Comparison of ENCODE assay signal across 8 cellular contexts in the genomic region with DNA sequence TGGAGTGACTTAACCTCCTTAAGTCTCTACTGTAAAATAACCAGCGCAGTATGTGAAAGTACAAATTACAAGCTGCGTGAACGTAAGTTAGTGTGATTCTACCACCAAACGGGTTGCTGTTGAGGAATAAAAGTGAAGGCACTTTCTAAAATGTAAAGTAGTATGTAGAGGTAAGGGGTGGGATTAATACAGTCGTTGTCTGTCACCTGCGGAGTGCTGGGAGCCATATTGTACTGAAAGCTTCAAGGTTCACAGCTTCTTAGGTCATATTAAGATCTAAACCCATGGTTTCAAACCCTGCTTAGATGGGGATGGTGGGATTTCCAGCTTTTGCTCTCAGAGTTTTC. TPM values are rescaled to one million over a fixed set of nuclear protein-coding genes. Genes with fewer than 3 reads are reported as not detected.
DNase-seq lines count a peak whose midpoint lies in the region; ATAC-seq and TF ChIP-seq lines count a peak whose summit lies in the region.

No MANE protein-coding gene starts in this region.

- peaks cover 20% of the 10 kb centered on the region for H3K36me3 Mint-ChIP-seq in CD8-positive, alpha-beta T cell
- H3K36me3 Mint-ChIP-seq in MCF 10A (ENCODE audit: insufficient read depth, unreplicated experiment): peaks cover 16% of the 10 kb centered on the region

- no peak for TF ChIP-seq CTCF in CD8-positive, alpha-beta T cell (IDR thresholded peaks at IDR 0.05)
- no peak for TF ChIP-seq CTCF in MCF 10A (IDR thresholded peaks at IDR 0.05; ENCODE audit: unreplicated experiment)

- POLR2A ChIA-PET in CD8-positive, alpha-beta T cell (lab: Charles Lee): interaction anchor here (0.8 to 2.0 kb wide), 2 partner anchors 26 to 260 kb away, joined by 3 to 12 read pairs; partner anchors contain the start of genes CIAPIN1 and COQ9
- POLR2A ChIA-PET in MCF 10A (lab: Yijun Ruan, JAX): interaction anchor here (0.6 to 5.7 kb wide), 18 partner anchors 8 to 562 kb away, joined by 3 to 67 read pairs (median 8); partner anchors contain the start of genes ARL2BP, CIAPIN1, COQ9 and HERPUD1

- peaks cover 63% of the 10 kb centered on the region for H3K4me1 Mint-ChIP-seq in CD8-positive, alpha-beta T cell (ENCODE audit: low read depth)
- H3K4me1 Mint-ChIP-seq in MCF 10A (ENCODE audit: insufficient read depth, unreplicated experiment): peaks cover 37% of the 10 kb centered on the region

- peak overlapping the region; percentile 98 for H3K27ac Mint-ChIP-seq in CD8-positive, alpha-beta T cell
- peak overlapping the region; percentile 98 for H3K27ac Mint-ChIP-seq in MCF 10A (ENCODE audit: low read depth, unreplicated experiment)

- BruUV-seq in MCF 10A (replicated peaks; lab: Mats Ljungman, UMichigan): no TSS peak

- H3K4me3 ChIP-seq in CD8-positive, alpha-beta T cell (ENCODE audit: low read depth, low read length): peak overlapping the region; percentile 92
- H3K4me3 ChIP-seq in muscle layer of duodenum (ENCODE audit: low read depth in 1 of 2, low read length in 2 of 2): peak overlapping the region; percentile 89 to 95

- CTCF ChIA-PET in CD8-positive, alpha-beta T cell (lab: Charles Lee): interaction anchor here (1.0 kb wide), 1 partner anchor 113 kb away, joined by 3 read pairs; no protein-coding TSS in a partner anchor
- CTCF ChIA-PET in MCF 10A (lab: Yijun Ruan, JAX): interaction anchor here (0.5 to 1.3 kb wide), 2 partner anchors 77 to 103 kb away, joined by 3 read pairs; no protein-coding TSS in a partner anchor

- H3K4me1 ChIP-seq in CD8-positive, alpha-beta T cell (ENCODE audit: insufficient read depth, low read length): peaks cover 39% of the 10 kb centered on the region
- peaks cover 8 to 40% of the 10 kb centered on the region in 2 donors for H3K4me1 ChIP-seq in muscle layer of duodenum (ENCODE audit: control insufficient read depth in 1 of 2, insufficient read depth in 2 of 2, low read length in 2 of 2)

- H3K27me3 Mint-ChIP-seq in CD8-positive, alpha-beta T cell (ENCODE audit: low read depth): no peaks in the 10 kb centered on the region
- no peaks in the 10 kb centered on the region for H3K27me3 Mint-ChIP-seq in MCF 10A (ENCODE audit: insufficient read depth, unreplicated experiment)

- no peaks in the 10 kb centered on the region for H3K36me3 ChIP-seq in CD8-positive, alpha-beta T cell (ENCODE audit: insufficient read depth, low read length)
- peaks cover 0 to 5% of the 10 kb centered on the region in 2 donors for H3K36me3 ChIP-seq in muscle layer of duodenum (ENCODE audit: control insufficient read depth in 1 of 2, insufficient read depth in 2 of 2, low read length in 2 of 2)

- H3K4me3 Mint-ChIP-seq in CD8-positive, alpha-beta T cell: peak overlapping the region; percentile 99
- peak overlapping the region; percentile 95 for H3K4me3 Mint-ChIP-seq in MCF 10A (ENCODE audit: unreplicated experiment)

- H3K27me3 ChIP-seq in CD8-positive, alpha-beta T cell (ENCODE audit: insufficient read depth, low read length): no peaks in the 10 kb centered on the region
- H3K27me3 ChIP-seq in muscle layer of duodenum (ENCODE audit: low read depth, low read length): no peaks in the 10 kb centered on the region

- H3K9me3 Mint-ChIP-seq in CD8-positive, alpha-beta T cell: no peaks in the 10 kb centered on the region
- peaks cover 6% of the 10 kb centered on the region for H3K9me3 Mint-ChIP-seq in MCF 10A (ENCODE audit: unreplicated experiment)

- intact Hi-C loops in CD8-positive, alpha-beta T cell (cut with DNase I, micrococcal nuclease): loop anchor here (2.0 to 10.0 kb wide), 8 partner anchors 105 to 1445 kb away; partner anchors contain the start of genes CCDC102A (in 1 of the 2), CIAPIN1 (in 1 of the 2), COQ9 (in 1 of the 2) and KATNB1 (in 1 of the 2)
- intact Hi-C loops in MCF 10A (cut with micrococcal nuclease): loop anchor here (2.0 to 10.0 kb wide), 2 partner anchors 57 to 227 kb away; partner anchors contain the start of gene ARL2BP

- H3K9me3 ChIP-seq in CD8-positive, alpha-beta T cell (ENCODE audit: low read length): no peaks in the 10 kb centered on the region
- no peaks in the 10 kb centered on the region for H3K9me3 ChIP-seq in muscle layer of duodenum (ENCODE audit: control insufficient read depth in 1 of 2, low read length in 2 of 2)

- peak in 1 of 7 experiments; percentile 32 for DNase-seq in CD8-positive, alpha-beta T cell
- peak; percentile 37 for DNase-seq in LoVo (ENCODE audit: low spot score)
- DNase-seq in MCF 10A (ENCODE audit: unreplicated experiment): peak; percentile 24
- no peak for DNase-seq in NCI-H2227 (lab: John Stamatoyannopoulos, UW; ENCODE audit: unreplicated experiment)
- DNase-seq in T-helper 9 cell: no peak
- DNase-seq in pons (ENCODE audit: low spot score): no peak
- no peak for DNase-seq in effector CD4-positive, alpha-beta T cell

- H3K27ac ChIP-seq in CD8-positive, alpha-beta T cell (ENCODE audit: low read depth, low read length): peak overlapping the region; percentile 84
- H3K27ac ChIP-seq in muscle layer of duodenum (ENCODE audit: low read length): peak overlapping the region; percentile 92

- peak; percentile 9 for ATAC-seq in CD8-positive, alpha-beta T cell

RNA-seq across cellular contexts. Expression of gene RSPRY1, which starts 1.4 kb away (rescaled TPM):
- 10 to 100 TPM; 22.4 to 23.2 TPM for total RNA-seq in CD8-positive, alpha-beta T cell
- 55.9 and 62.0 TPM in 2 replicates for total RNA-seq in MCF 10A (2022)

RNA-seq across cellular contexts. Expression of gene PSME3IP1, which starts 1.6 kb away (rescaled TPM):
- 10 to 100 TPM; 82.6 to 87.2 TPM for total RNA-seq in CD8-positive, alpha-beta T cell
- 100 and 107 TPM in 2 replicates for total RNA-seq in MCF 10A (2022)

RNA-seq across cellular contexts. Expression of gene ARL2BP, which starts 57.6 kb away (rescaled TPM):
- 10 to 100 TPM; 32.8 to 35.2 TPM for total RNA-seq in CD8-positive, alpha-beta T cell
- 94.4 and 114 TPM in 2 replicates for total RNA-seq in MCF 10A (2022)

Comparison
In these comparisons a context has a peak if more than half of its experiments do, and no peak if none do; other contexts are left out.
1. DNase-seq: peak in LoVo (single experiment) and MCF 10A (single experiment); none in NCI-H2227 (single experiment), T-helper 9 cell (single experiment), pons (single experiment) and effector CD4-positive, alpha-beta T cell (single experiment).